ENCODE assay signal across 9 cellular contexts in the genomic region with DNA sequence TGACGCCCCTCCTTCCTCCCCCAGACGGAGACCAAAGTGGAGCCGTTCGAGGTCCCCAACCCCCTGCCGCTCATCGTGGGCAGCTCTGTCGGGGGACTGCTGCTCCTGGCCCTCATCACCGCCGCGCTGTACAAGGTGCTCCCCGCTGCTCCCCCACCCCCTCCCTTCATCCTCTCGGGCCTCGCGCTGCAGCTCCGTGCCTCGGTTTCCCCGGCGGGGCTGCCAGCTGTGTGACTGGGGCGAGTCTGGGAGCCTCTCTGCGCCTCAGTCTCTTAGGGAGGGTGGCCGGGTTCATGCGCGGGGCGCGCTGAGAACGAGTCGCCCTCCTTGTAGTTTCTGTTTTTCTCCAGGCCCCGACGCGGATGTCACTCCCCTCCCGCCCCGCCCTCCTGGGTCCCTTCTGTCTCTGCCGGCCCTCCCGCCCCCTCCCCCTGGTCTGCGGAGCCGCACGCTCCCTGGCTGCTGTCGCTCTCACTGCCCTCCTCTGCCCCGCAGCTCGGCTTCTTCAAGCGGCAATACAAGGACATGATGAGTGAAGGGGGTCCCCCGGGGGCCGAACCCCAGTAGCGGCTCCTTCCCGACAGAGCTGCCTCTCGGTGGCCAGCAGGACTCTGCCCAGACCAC. TPM values are rescaled to one million over a fixed set of nuclear protein-coding genes. Genes with fewer than 3 reads are reported as not detected.
DNase-seq lines count a peak whose midpoint lies in the region; ATAC-seq and TF ChIP-seq lines count a peak whose summit lies in the region.
"Had no signal": no experiment of that assay in that cellular context is flagged by ENCODE, and none has a peak within 500 bp of the region (broad histone marks: within the 10 kb centered on the region; RNA-seq: fewer than 3 reads in every experiment).

No MANE protein-coding gene starts in this region.

- peak overlapping the region; percentile 73 for H3K4me3 Mint-ChIP-seq in activated CD4-positive, alpha-beta T cell treated with anti-CD3 and anti-CD28 coated beads, Interleukin-2, amount 10 ng/mL, durations not matched to agents 7 days and 5 days
- H3K4me3 Mint-ChIP-seq in stimulated activated naive B cell treated with anti-CD40 and anti-IgM and Interleukin-4, amounts not matched to agents 10 μg/mL and 1 μg/mL and 100 μg/mL, for 72 hours, result peak overlapping the region; percentile 69 to 76

- peaks cover 31% of the 10 kb centered on the region for H3K4me1 Mint-ChIP-seq in activated CD4-positive, alpha-beta T cell treated with anti-CD3 and anti-CD28 coated beads, Interleukin-2, amount 10 ng/mL, durations not matched to agents 7 days and 5 days
- peaks cover 18 to 20% of the 10 kb centered on the region in 2 donors for H3K4me1 Mint-ChIP-seq in stimulated activated naive B cell treated with anti-CD40 and anti-IgM and Interleukin-4, amounts not matched to agents 10 μg/mL and 1 μg/mL and 100 μg/mL, for 72 hours

- peak; percentile 55 to 65 for ATAC-seq in stimulated activated naive B cell treated with anti-CD40 and anti-IgM and Interleukin-4, amounts not matched to agents 10 μg/mL and 1 μg/mL and 100 μg/mL, for 72 hours (replicated peaks)
- ATAC-seq in HG03378 (IDR thresholded peaks at IDR 0.05; ENCODE audit: unreplicated experiment) (no peak), HG03521 (IDR thresholded peaks at IDR 0.05; ENCODE audit: unreplicated experiment) (no peak), GM21360 (IDR thresholded peaks at IDR 0.05; ENCODE audit: unreplicated experiment) (no peak)

- peaks cover 7% of the 10 kb centered on the region for H3K36me3 Mint-ChIP-seq in activated CD4-positive, alpha-beta T cell treated with anti-CD3 and anti-CD28 coated beads, Interleukin-2, amount 10 ng/mL, durations not matched to agents 7 days and 5 days (ENCODE audit: low read depth)
- peaks cover 0 to 9% of the 10 kb centered on the region in 2 donors for H3K36me3 Mint-ChIP-seq in stimulated activated naive B cell treated with anti-CD40 and anti-IgM and Interleukin-4, amounts not matched to agents 10 μg/mL and 1 μg/mL and 100 μg/mL, for 72 hours

- TF ChIP-seq CTCF in fibroblast of the aortic adventitia (IDR thresholded peaks at IDR 0.05; ENCODE audit: insufficient read depth, low read length), result no peak

- peak; percentile 3 for DNase-seq in NCI-H748 (lab: John Stamatoyannopoulos, UW; ENCODE audit: unreplicated experiment)
- DNase-seq in NCI-H748 treated with DMSO at 0.1 percent for 48 hours (lab: John Stamatoyannopoulos, UW), result no peak
- DNase-seq in activated CD4-positive, alpha-beta T cell treated with anti-CD3 and anti-CD28 coated beads, Interleukin-2, amount 10 ng/mL, durations not matched to agents 7 days and 5 days, result peak; percentile 59
- DNase-seq in fibroblast of the aortic adventitia (ENCODE audit: low read depth), result no peak
- no peak for DNase-seq in stimulated activated naive B cell treated with anti-CD40 and anti-IgM and Interleukin-4, amounts not matched to agents 10 μg/mL and 1 μg/mL and 100 μg/mL, for 72 hours
- DNase-seq: NCI-H524 had no signal

- H3K4me3 ChIP-seq in fibroblast of the aortic adventitia (ENCODE audit: low read depth, low read length), result peak overlapping the region; percentile 9

- peak overlapping the region; percentile 69 for H3K27ac Mint-ChIP-seq in activated CD4-positive, alpha-beta T cell treated with anti-CD3 and anti-CD28 coated beads, Interleukin-2, amount 10 ng/mL, durations not matched to agents 7 days and 5 days
- peak overlapping the region; percentile 15 for H3K27ac Mint-ChIP-seq in stimulated activated naive B cell treated with anti-CD40 and anti-IgM and Interleukin-4, amounts not matched to agents 10 μg/mL and 1 μg/mL and 100 μg/mL, for 72 hours

- CTCF ChIA-PET in activated CD4-positive, alpha-beta T cell treated with anti-CD3 and anti-CD28 coated beads, Interleukin-2, amount 10 ng/mL, durations not matched to agents 7 days and 5 days (lab: Charles Lee), result interaction anchor here (1.1 kb wide), 1 partner anchor 128 kb away, joined by 4 read pairs; the partner anchor contains the start of gene ARMC5

- POLR2A ChIA-PET in activated CD4-positive, alpha-beta T cell treated with anti-CD3 and anti-CD28 coated beads, Interleukin-2, amount 10 ng/mL, durations not matched to agents 7 days and 5 days (lab: Charles Lee), result no interaction called here

- H3K9me3 Mint-ChIP-seq in activated CD4-positive, alpha-beta T cell treated with anti-CD3 and anti-CD28 coated beads, Interleukin-2, amount 10 ng/mL, durations not matched to agents 7 days and 5 days, result no peaks in the 10 kb centered on the region
- no peaks in the 10 kb centered on the region for H3K9me3 Mint-ChIP-seq in stimulated activated naive B cell treated with anti-CD40 and anti-IgM and Interleukin-4, amounts not matched to agents 10 μg/mL and 1 μg/mL and 100 μg/mL, for 72 hours

- peaks cover 13% of the 10 kb centered on the region for H3K27me3 Mint-ChIP-seq in activated CD4-positive, alpha-beta T cell treated with anti-CD3 and anti-CD28 coated beads, Interleukin-2, amount 10 ng/mL, durations not matched to agents 7 days and 5 days
- peaks cover 24 to 40% of the 10 kb centered on the region in 2 donors for H3K27me3 Mint-ChIP-seq in stimulated activated naive B cell treated with anti-CD40 and anti-IgM and Interleukin-4, amounts not matched to agents 10 μg/mL and 1 μg/mL and 100 μg/mL, for 72 hours

RNA-seq across cellular contexts. Expression of gene ITGAX, which starts 23.7 kb away (rescaled TPM):
- 1 to 10 TPM; 2.9 to 3.1 TPM for total RNA-seq in activated CD4-positive, alpha-beta T cell treated with anti-CD3 and anti-CD28 coated beads, Interleukin-2, amount 10 ng/mL, durations not matched to agents 7 days and 5 days
- not detected in 2 replicates for total RNA-seq in fibroblast of the aortic adventitia (ENCODE audit: low replicate concordance)

Comparison
In these comparisons a context has a peak if more than half of its experiments do, and no peak if none do; other contexts are left out.
1. DNase-seq: peak in NCI-H748 (single experiment) and activated CD4-positive, alpha-beta T cell treated with anti-CD3 and anti-CD28 coated beads, Interleukin-2, amount 10 ng/mL, durations not matched to agents 7 days and 5 days (single experiment); none in NCI-H748 treated with DMSO at 0.1 percent for 48 hours (single experiment), fibroblast of the aortic adventitia (single experiment) and stimulated activated naive B cell treated with anti-CD40 and anti-IgM and Interleukin-4, amounts not matched to agents 10 μg/mL and 1 μg/mL and 100 μg/mL, for 72 hours (single experiment).
2. ATAC-seq: peak in stimulated activated naive B cell treated with anti-CD40 and anti-IgM and Interleukin-4, amounts not matched to agents 10 μg/mL and 1 μg/mL and 100 μg/mL, for 72 hours (2 of 2); none in HG03378 (single experiment), HG03521 (single experiment) and GM21360 (single experiment).